In the genomic region with DNA sequence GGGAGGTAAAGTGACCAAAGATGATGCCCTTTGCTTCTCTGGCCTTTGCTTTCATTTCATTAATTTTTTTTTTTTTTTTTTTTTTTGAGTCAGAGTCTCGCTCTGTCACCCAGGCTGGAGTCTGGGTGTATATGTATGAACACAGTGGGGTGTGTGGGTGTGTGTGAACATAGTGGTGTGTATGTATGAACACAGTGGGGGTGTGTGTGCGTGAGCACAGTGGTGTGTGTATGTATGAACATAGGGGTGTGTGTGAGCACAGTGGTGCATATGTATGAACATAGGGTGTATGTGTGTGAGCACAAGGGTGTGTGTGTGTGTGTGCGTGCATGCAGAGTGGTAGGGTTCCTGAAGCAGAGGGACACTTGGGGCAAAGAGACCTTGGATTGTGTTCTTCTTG, we compare ENCODE assay signal across 23 cellular contexts. TPM values are rescaled to one million over a fixed set of nuclear protein-coding genes. Genes with fewer than 3 reads are reported as not detected.
A peak's percentile ranks its signal among the peaks of the same experiment; 100 is the strongest.
DNase-seq lines count a peak whose midpoint lies in the region; ATAC-seq and TF ChIP-seq lines count a peak whose summit lies in the region.
"Had no signal": no experiment of that assay in that cellular context is flagged by ENCODE, and none has a peak within 500 bp of the region (broad histone marks: within the 10 kb centered on the region; RNA-seq: fewer than 3 reads in every experiment).

No MANE protein-coding gene starts in this region.

- intact Hi-C loops in left cardiac atrium (cut with DNase I) = loop anchor here in 1 of 2 donors (10.0 kb wide), 1 partner anchor 56 kb away; no protein-coding TSS in a partner anchor

- H3K4me3 Mint-ChIP-seq in brain = peak overlapping the region in 2 of 5 experiments; percentile 9 to 64

- H3K9me3 Mint-ChIP-seq in brain = peaks cover 0 to 2% (median 0%) of the 10 kb centered on the region in 5 experiments
- H3K9me3 Mint-ChIP-seq: CD4-positive, alpha-beta memory T cell had no signal

- peak; percentile 35 to 36 for ATAC-seq in left cardiac atrium
- ATAC-seq in GM21723 (IDR thresholded peaks at IDR 0.05; ENCODE audit: unreplicated experiment) = no peak

- DNase-seq in left cardiac atrium = no peak
- DNase-seq in right atrium auricular region (ENCODE audit: low spot score) = no peak
- no peak for DNase-seq in COLO668 (lab: John Stamatoyannopoulos, UW; ENCODE audit: unreplicated experiment)
- no peak for DNase-seq in DMS153 treated with DMSO at 0.1 percent for 48 hours (lab: John Stamatoyannopoulos, UW; ENCODE audit: unreplicated experiment)
- DNase-seq: activated CD4-positive, alpha-beta T cell treated with anti-CD3 and anti-CD28 coated beads, Interleukin-2, amount 50 U/mL, for 1 hour; activated T-cell treated with anti-CD3 and anti-CD28 coated beads, Interleukin-2, amount 50 U/mL, for 1 hour; CD4-positive, alpha-beta memory T cell; DMS79 treated with DMSO at 0.1 percent for 48 hours; foreskin fibroblast; HCEC 1CT; Kasumi-1; NCI-H187 treated with DMSO at 0.1 percent for 48 hours; NCI-H2227 treated with DMSO at 0.1 percent for 48 hours; NCI-H748 treated with DMSO at 0.1 percent for 48 hours; occipital lobe; SIG-M5; stimulated activated CD4-positive, alpha-beta T cell treated with anti-CD3 and anti-CD28 coated beads, Interleukin-15, amount 100 ng/mL, for 24 hours; T-helper 1 cell had no signal

- H3K27ac Mint-ChIP-seq in brain = peak overlapping the region in 3 of 5 experiments; percentile 44 to 79 (median 74)

- H3K4me1 Mint-ChIP-seq in brain = peaks cover 45% of the 10 kb centered on the region

- no peak for TF ChIP-seq CTCF in right atrium auricular region (IDR thresholded peaks at IDR 0.05)
- no peak for TF ChIP-seq CTCF in brain (conservative IDR thresholded peaks at IDR 0.05)

- peaks cover 74% of the 10 kb centered on the region for H3K36me3 Mint-ChIP-seq in brain

- H3K36me3 ChIP-seq in right atrium auricular region = no peaks in the 10 kb centered on the region
- no peaks in the 10 kb centered on the region for H3K36me3 ChIP-seq in muscle layer of colon (ENCODE audit: insufficient read depth, low read length)

- H3K4me3 ChIP-seq in right atrium auricular region = no peak overlapping the region
- H3K4me3 ChIP-seq in muscle layer of colon (ENCODE audit: low read depth in 1 of 2, low read length in 2 of 2) = no peak overlapping the region
- H3K4me3 ChIP-seq: lung had no signal

- H3K9me3 ChIP-seq in right atrium auricular region = no peaks in the 10 kb centered on the region
- no peaks in the 10 kb centered on the region for H3K9me3 ChIP-seq in muscle layer of colon (ENCODE audit: low read length)

- peaks cover 0 to 60% of the 10 kb centered on the region in 2 donors for H3K4me1 ChIP-seq in right atrium auricular region
- H3K4me1 ChIP-seq in muscle layer of colon (ENCODE audit: insufficient read depth, low read length) = peaks cover 32% of the 10 kb centered on the region

- H3K27me3 ChIP-seq in right atrium auricular region = no peaks in the 10 kb centered on the region
- H3K27me3 ChIP-seq in muscle layer of colon (ENCODE audit: control insufficient read depth in 1 of 2, insufficient read depth in 2 of 2, low read length in 2 of 2) = no peaks in the 10 kb centered on the region

- H3K9ac ChIP-seq in muscle layer of colon (ENCODE audit: low read length) = no peak overlapping the region

- no peaks in the 10 kb centered on the region for H3K27me3 Mint-ChIP-seq in brain
- H3K27me3 Mint-ChIP-seq: CD4-positive, alpha-beta memory T cell had no signal

- H3K27ac ChIP-seq in right atrium auricular region (no peak overlapping the region), muscle layer of colon (ENCODE audit: low read depth, low read length) (peak overlapping the region; percentile 42)
- H3K27ac ChIP-seq: epithelial cell of prostate had no signal

RNA-seq across cellular contexts. Expression of gene KLC1, which starts 9.6 kb away (rescaled TPM):
- 100 to 1,000 TPM; 118 to 139 TPM for total RNA-seq in left cardiac atrium
- total RNA-seq in right atrium auricular region = 100 to 1,000 TPM; 185 to 201 TPM
- 186 TPM for polyA plus RNA-seq in brain (ENCODE audit: insufficient read depth, low read depth, low replicate concordance)
